8 cellular contexts compared by ENCODE assay signal in genomic region chr12:120437735-120438494, GRCh38. TPM values are rescaled to one million over a fixed set of nuclear protein-coding genes. Genes with fewer than 3 reads are reported as not detected.
DNase-seq lines count a peak whose midpoint lies in the region; ATAC-seq and TF ChIP-seq lines count a peak whose summit lies in the region.

COX6A1 (plus strand) TSS chr12:120438113; CDS start chr12:120438127, 14 bp downstream.

- H3K36me3 Mint-ChIP-seq in progenitor cell of endocrine pancreas (ENCODE audit: insufficient read depth) = peaks cover 3% of the 10 kb centered on the region

- ATAC-seq in HG02870 (IDR thresholded peaks at IDR 0.05; ENCODE audit: unreplicated experiment) (peak; percentile 95), left cardiac atrium (peak; percentile 99)

- peak; percentile 97 for DNase-seq in GM13976 (ENCODE audit: low spot score)
- peak; percentile 99 for DNase-seq in NCI-H146 treated with DMSO at 0.1 percent for 48 hours (lab: John Stamatoyannopoulos, UW; ENCODE audit: unreplicated experiment)
- DNase-seq in amniotic epithelial cell (ENCODE audit: low read depth) = peak; percentile 97
- DNase-seq in left cardiac atrium = peak; percentile 97
- peak; percentile 88 for DNase-seq in progenitor cell of endocrine pancreas (ENCODE audit: low spot score, unreplicated experiment)
- peak; percentile 97 for DNase-seq in ureter (ENCODE audit: low spot score)

- TF ChIP-seq CTCF in GM13976 (IDR thresholded peaks at IDR 0.05; ENCODE audit: borderline replicate concordance, control extremely low read depth, extremely low read depth, insufficient read depth, missing control alignments) = no peak
- peak; percentile 19 for TF ChIP-seq CTCF in progenitor cell of endocrine pancreas (IDR thresholded peaks at IDR 0.05; ENCODE audit: unreplicated experiment)

- no peaks in the 10 kb centered on the region for H3K27me3 Mint-ChIP-seq in progenitor cell of endocrine pancreas

- intact Hi-C loops in T-helper 1 cell treated with Interleukin-12 subunit alpha and Interleukin-12 subunit beta and Interleukin-4 antibody, amounts not matched to agents 30 ng/mL and 1 ng/mL, for 36 hours (cut with micrococcal nuclease) = loop anchor here (1.0 to 10.0 kb wide), 15 partner anchors 8 to 577 kb away; partner anchors contain the start of genes C12orf43, COQ5, DYNLL1 and GATC
- intact Hi-C loops in left cardiac atrium (cut with DNase I) = no loop called here

- H3K4me1 Mint-ChIP-seq in progenitor cell of endocrine pancreas (ENCODE audit: low read depth) = peaks cover 4% of the 10 kb centered on the region

- peak within 1 kb of the TSS; percentile 87 for H3K27ac Mint-ChIP-seq in progenitor cell of endocrine pancreas

- H3K9me3 Mint-ChIP-seq in progenitor cell of endocrine pancreas (ENCODE audit: low read depth) = no peaks in the 10 kb centered on the region

- in situ Hi-C loops in GM13976 (cut with MboI; ENCODE audit: low sequenced_read_pairs, unreplicated experiment) = loop anchor here (10.0 kb wide), 1 partner anchor 103 kb away; no protein-coding TSS in a partner anchor

- H3K4me3 Mint-ChIP-seq in progenitor cell of endocrine pancreas (ENCODE audit: low read depth) = peak within 1 kb of the TSS; percentile 93

RNA-seq across cellular contexts. Expression of gene COX6A1, which starts in this region (rescaled TPM):
- 266 and 280 TPM in 2 replicates for total RNA-seq in T-helper 1 cell treated with Interleukin-12 subunit alpha and Interleukin-12 subunit beta and Interleukin-4 antibody, amounts not matched to agents 30 ng/mL and 1 ng/mL, for 36 hours
- 100 to 1,000 TPM; 182 to 201 TPM for total RNA-seq in left cardiac atrium
- total RNA-seq in progenitor cell of endocrine pancreas = 318 and 343 TPM in 2 replicates
- total RNA-seq in ureter = 321 TPM

Comparison
In these comparisons a context has a peak if more than half of its experiments do, and no peak if none do; other contexts are left out.
1. Peak in every context shown above with its lines: DNase-seq and ATAC-seq.